ENCODE assay signal across 8 cellular contexts in the genomic region with DNA sequence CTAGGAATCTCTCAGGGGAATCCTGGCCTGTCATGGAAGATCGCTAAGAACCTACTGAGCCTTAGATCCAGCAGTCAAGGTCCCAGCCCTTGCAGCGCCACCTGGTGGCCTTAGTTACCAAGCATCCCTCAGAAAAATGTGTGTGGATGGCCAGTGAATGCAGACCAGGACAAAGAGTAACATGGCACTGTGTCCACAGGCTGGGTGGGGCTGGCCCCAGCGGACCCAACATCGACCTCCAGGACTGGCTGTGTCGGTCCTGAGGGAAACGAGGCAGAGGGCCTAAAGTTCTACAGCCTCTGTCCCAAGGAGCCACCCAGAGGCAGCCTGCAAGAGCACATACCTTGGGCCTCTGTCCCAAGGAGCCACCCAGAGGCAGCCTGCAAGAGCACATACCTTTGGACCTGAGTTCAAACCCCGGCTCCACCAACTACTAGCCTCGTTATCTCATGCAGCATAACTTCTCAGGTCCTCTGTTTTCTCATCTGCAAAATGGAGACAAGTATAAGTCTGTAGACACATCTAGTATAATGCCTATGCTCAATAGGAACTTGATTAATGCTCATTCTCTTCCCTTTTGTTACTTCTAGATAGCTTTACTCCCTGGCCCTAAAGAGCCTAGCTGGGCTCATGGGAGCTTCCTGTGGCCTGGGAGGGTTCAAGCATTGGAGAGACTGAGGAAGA. TPM values are rescaled to one million over a fixed set of nuclear protein-coding genes. Genes with fewer than 3 reads are reported as not detected.
DNase-seq lines count a peak whose midpoint lies in the region; ATAC-seq and TF ChIP-seq lines count a peak whose summit lies in the region.

No MANE protein-coding gene starts in this region.

- H3K27ac Mint-ChIP-seq in naive thymus-derived CD8-positive, alpha-beta T cell = peak overlapping the region; percentile 83 to 97 (median 95)
- no peak overlapping the region for H3K27ac Mint-ChIP-seq in stimulated activated naive B cell treated with anti-CD40 and anti-IgM and Interleukin-4, amounts not matched to agents 10 μg/mL and 1 μg/mL and 100 μg/mL, for 72 hours

- peak overlapping the region in 6 of 10 donors; percentile 15 to 73 (median 53) for H3K4me3 Mint-ChIP-seq in naive thymus-derived CD8-positive, alpha-beta T cell
- no peak overlapping the region for H3K4me3 Mint-ChIP-seq in stimulated activated naive B cell treated with anti-CD40 and anti-IgM and Interleukin-4, amounts not matched to agents 10 μg/mL and 1 μg/mL and 100 μg/mL, for 72 hours

- H3K79me2 ChIP-seq in OCI-LY7 (ENCODE audit: insufficient read depth, low read depth, low read length) = no peaks in the 10 kb centered on the region

- no peak overlapping the region for H2AFZ ChIP-seq in OCI-LY7 (ENCODE audit: low read length)

- no peaks in the 10 kb centered on the region for H3K27me3 ChIP-seq in esophagus squamous epithelium

- H3K9me3 Mint-ChIP-seq in naive thymus-derived CD8-positive, alpha-beta T cell = no peaks in the 10 kb centered on the region
- peaks cover 0 to 2% of the 10 kb centered on the region in 2 donors for H3K9me3 Mint-ChIP-seq in stimulated activated naive B cell treated with anti-CD40 and anti-IgM and Interleukin-4, amounts not matched to agents 10 μg/mL and 1 μg/mL and 100 μg/mL, for 72 hours

- TF ChIP-seq CTCF in OCI-LY7 (conservative IDR thresholded peaks at IDR 0.05; ENCODE audit: low read length) = peak; percentile 99
- TF ChIP-seq CTCF in esophagus squamous epithelium (IDR thresholded peaks at IDR 0.05) = peak; percentile 43 to 87 (median 85)

- no peak overlapping the region for H3K27ac ChIP-seq in OCI-LY7 (ENCODE audit: low read depth, low read length, poor library complexity, severe bottlenecking)
- no peak overlapping the region for H3K27ac ChIP-seq in esophagus squamous epithelium

- no peaks in the 10 kb centered on the region for H3K9me2 ChIP-seq in OCI-LY7 (ENCODE audit: insufficient read depth, low read length)

- H3K4me1 ChIP-seq in OCI-LY7 (ENCODE audit: insufficient read depth, low read length, poor library complexity, severe bottlenecking) (peaks cover 20% of the 10 kb centered on the region), esophagus squamous epithelium (peaks cover 0 to 37% (median 9%) of the 10 kb centered on the region in 3 donors)

- H3K36me3 Mint-ChIP-seq in naive thymus-derived CD8-positive, alpha-beta T cell = no peaks in the 10 kb centered on the region
- H3K36me3 Mint-ChIP-seq in stimulated activated naive B cell treated with anti-CD40 and anti-IgM and Interleukin-4, amounts not matched to agents 10 μg/mL and 1 μg/mL and 100 μg/mL, for 72 hours = no peaks in the 10 kb centered on the region

- whole genome bisulfite sequencing in esophagus squamous epithelium, 2 donors = 27 to 48% methylated on average over 6 of the region's 8 CpGs

- no peaks in the 10 kb centered on the region for H3K9me3 ChIP-seq in OCI-LY7 (ENCODE audit: low read length)
- H3K9me3 ChIP-seq in esophagus squamous epithelium = no peaks in the 10 kb centered on the region

- peaks cover 40 to 80% (median 74%) of the 10 kb centered on the region in 4 donors for H3K4me1 Mint-ChIP-seq in naive thymus-derived CD8-positive, alpha-beta T cell
- peaks cover 54 to 78% of the 10 kb centered on the region in 2 donors for H3K4me1 Mint-ChIP-seq in stimulated activated naive B cell treated with anti-CD40 and anti-IgM and Interleukin-4, amounts not matched to agents 10 μg/mL and 1 μg/mL and 100 μg/mL, for 72 hours

- DNase-seq in COLO829 (ENCODE audit: low spot score) (peak; percentile 56), OCI-LY7 (ENCODE audit: low spot score) (peak; percentile 75), activated T-cell treated with anti-CD3 and anti-CD28 coated beads for 1 hour (ENCODE audit: low read depth) (peak; percentile 69), esophagus squamous epithelium (lab: John Stamatoyannopoulos, UW) (peak; percentile 11)
- DNase-seq in naive thymus-derived CD8-positive, alpha-beta T cell = peak; percentile 37 to 78 (median 64)
- DNase-seq in stimulated activated naive B cell treated with anti-CD40 and anti-IgM and Interleukin-4, amounts not matched to agents 10 μg/mL and 1 μg/mL and 100 μg/mL, for 72 hours = peak; percentile 53

- no peak for TF ChIP-seq EP300 in Ishikawa (IDR thresholded peaks at IDR 0.05; ENCODE audit: borderline replicate concordance)

- H3K27me3 Mint-ChIP-seq in naive thymus-derived CD8-positive, alpha-beta T cell = no peaks in the 10 kb centered on the region
- peaks cover 0 to 10% of the 10 kb centered on the region in 2 donors for H3K27me3 Mint-ChIP-seq in stimulated activated naive B cell treated with anti-CD40 and anti-IgM and Interleukin-4, amounts not matched to agents 10 μg/mL and 1 μg/mL and 100 μg/mL, for 72 hours

- CTCF ChIA-PET in OCI-LY7 (lab: Charles Lee; ENCODE audit: unreplicated experiment) = interaction anchor here (1.0 kb wide), 1 partner anchor 119 kb away, joined by 4 read pairs; no protein-coding TSS in a partner anchor

- no TSS peak for BruUV-seq in OCI-LY7 (replicated peaks; lab: Mats Ljungman, UMichigan)

- no peak for TF ChIP-seq POLR2A in esophagus squamous epithelium (IDR thresholded peaks at IDR 0.05)

- no peak for ATAC-seq in naive thymus-derived CD8-positive, alpha-beta T cell
- ATAC-seq in stimulated activated naive B cell treated with anti-CD40 and anti-IgM and Interleukin-4, amounts not matched to agents 10 μg/mL and 1 μg/mL and 100 μg/mL, for 72 hours (replicated peaks) = peak; percentile 45 to 52
- no peak for ATAC-seq in GM21381 (IDR thresholded peaks at IDR 0.05; ENCODE audit: unreplicated experiment)

- no peaks in the 10 kb centered on the region for H3K36me3 ChIP-seq in OCI-LY7 (ENCODE audit: insufficient read depth, low read length)
- no peaks in the 10 kb centered on the region for H3K36me3 ChIP-seq in esophagus squamous epithelium

- POLR2A ChIA-PET in OCI-LY7 (lab: Charles Lee) = interaction anchor here (0.6 kb wide), 1 partner anchor 426 kb away, joined by 4 read pairs; no protein-coding TSS in a partner anchor
- POLR2A ChIA-PET in naive thymus-derived CD8-positive, alpha-beta T cell (lab: Charles Lee) = interaction anchor here (0.5 to 3.0 kb wide), 6 partner anchors 10 to 139 kb away, joined by 3 to 17 read pairs (median 4); no protein-coding TSS in a partner anchor

- intact Hi-C loops in OCI-LY7 (cut with micrococcal nuclease; ENCODE audit: unreplicated experiment) (loop anchor here (1.0 to 10.0 kb wide), 5 partner anchors 58 to 426 kb away; a partner anchor contains a TSS), esophagus squamous epithelium (cut with DNase I) (loop anchor here (5.0 kb wide), 1 partner anchor 139 kb away; no protein-coding TSS in a partner anchor)

- H4K20me1 ChIP-seq in OCI-LY7 (ENCODE audit: insufficient read depth, low read length) = no peaks in the 10 kb centered on the region

- H3K4me3 ChIP-seq in OCI-LY7 (ENCODE audit: low read depth, low read length, poor library complexity, severe bottlenecking) = no peak overlapping the region
- no peak overlapping the region for H3K4me3 ChIP-seq in esophagus squamous epithelium

- peak; percentile 83 for TF ChIP-seq RAD21 in Ishikawa (IDR thresholded peaks at IDR 0.05; ENCODE audit: low read depth)

- no peak overlapping the region for H3K4me2 ChIP-seq in OCI-LY7 (ENCODE audit: low read length)

TF ChIP-seq in Ishikawa, 13 proteins besides CTCF, POLR2A, EP300 and RAD21 (continues in another document):
- TF ChIP-seq EGR1 (IDR thresholded peaks at IDR 0.05) (no peak), CREB1 (IDR thresholded peaks at IDR 0.05; ENCODE audit: low read depth) (no peak), NFIC (IDR thresholded peaks at IDR 0.05) (no peak), TCF12 (IDR thresholded peaks at IDR 0.05; ENCODE audit: low read depth) (no peak), FOXM1 (IDR thresholded peaks at IDR 0.05; ENCODE audit: borderline replicate concordance, low read depth) (no peak), TAF1 (IDR thresholded peaks at IDR 0.05; ENCODE audit: low read depth) (no peak), CEBPB (IDR thresholded peaks at IDR 0.05) (no peak), TEAD4 (IDR thresholded peaks at IDR 0.05) (peak; percentile 55; the same call in 1 of the 2 replicates), ZBTB7A (IDR thresholded peaks at IDR 0.05; ENCODE audit: low read depth) (no peak)
- TF ChIP-seq, protein P1, sequence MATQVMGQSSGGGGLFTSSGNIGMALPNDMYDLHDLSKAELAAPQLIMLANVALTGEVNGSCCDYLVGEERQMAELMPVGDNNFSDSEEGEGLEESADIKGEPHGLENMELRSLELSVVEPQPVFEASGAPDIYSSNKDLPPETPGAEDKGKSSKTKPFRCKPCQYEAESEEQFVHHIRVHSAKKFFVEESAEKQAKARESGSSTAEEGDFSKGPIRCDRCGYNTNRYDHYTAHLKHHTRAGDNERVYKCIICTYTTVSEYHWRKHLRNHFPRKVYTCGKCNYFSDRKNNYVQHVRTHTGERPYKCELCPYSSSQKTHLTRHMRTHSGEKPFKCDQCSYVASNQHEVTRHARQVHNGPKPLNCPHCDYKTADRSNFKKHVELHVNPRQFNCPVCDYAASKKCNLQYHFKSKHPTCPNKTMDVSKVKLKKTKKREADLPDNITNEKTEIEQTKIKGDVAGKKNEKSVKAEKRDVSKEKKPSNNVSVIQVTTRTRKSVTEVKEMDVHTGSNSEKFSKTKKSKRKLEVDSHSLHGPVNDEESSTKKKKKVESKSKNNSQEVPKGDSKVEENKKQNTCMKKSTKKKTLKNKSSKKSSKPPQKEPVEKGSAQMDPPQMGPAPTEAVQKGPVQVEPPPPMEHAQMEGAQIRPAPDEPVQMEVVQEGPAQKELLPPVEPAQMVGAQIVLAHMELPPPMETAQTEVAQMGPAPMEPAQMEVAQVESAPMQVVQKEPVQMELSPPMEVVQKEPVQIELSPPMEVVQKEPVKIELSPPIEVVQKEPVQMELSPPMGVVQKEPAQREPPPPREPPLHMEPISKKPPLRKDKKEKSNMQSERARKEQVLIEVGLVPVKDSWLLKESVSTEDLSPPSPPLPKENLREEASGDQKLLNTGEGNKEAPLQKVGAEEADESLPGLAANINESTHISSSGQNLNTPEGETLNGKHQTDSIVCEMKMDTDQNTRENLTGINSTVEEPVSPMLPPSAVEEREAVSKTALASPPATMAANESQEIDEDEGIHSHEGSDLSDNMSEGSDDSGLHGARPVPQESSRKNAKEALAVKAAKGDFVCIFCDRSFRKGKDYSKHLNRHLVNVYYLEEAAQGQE (IDR thresholded peaks at IDR 0.05; ENCODE audit: low read depth) = no peak
- TF ChIP-seq, protein P2, sequence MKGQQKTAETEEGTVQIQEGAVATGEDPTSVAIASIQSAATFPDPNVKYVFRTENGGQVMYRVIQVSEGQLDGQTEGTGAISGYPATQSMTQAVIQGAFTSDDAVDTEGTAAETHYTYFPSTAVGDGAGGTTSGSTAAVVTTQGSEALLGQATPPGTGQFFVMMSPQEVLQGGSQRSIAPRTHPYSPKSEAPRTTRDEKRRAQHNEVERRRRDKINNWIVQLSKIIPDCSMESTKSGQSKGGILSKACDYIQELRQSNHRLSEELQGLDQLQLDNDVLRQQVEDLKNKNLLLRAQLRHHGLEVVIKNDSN (IDR thresholded peaks at IDR 0.05) = no peak

RNA-seq across cellular contexts. Expression of a gene that starts 57.5 kb away (rescaled TPM):
- total RNA-seq in OCI-LY7 (2014; rRNA removed; shearing (Covaris generic)) = 53.2 and 55.9 TPM in 2 replicates
- total RNA-seq in OCI-LY7 (2022) = 70.0 and 71.5 TPM in 2 replicates
- 10 to 100 TPM; 41.7 to 69.2 (median 59.0) TPM for total RNA-seq in esophagus squamous epithelium
- 100 to 1,000 TPM; 147 to 162 TPM for total RNA-seq in naive thymus-derived CD8-positive, alpha-beta T cell
- polyA plus RNA-seq in naive thymus-derived CD8-positive, alpha-beta T cell = 10 to 100 TPM; 23.1 to 41.0 (median 38.9) TPM

Comparison
In these comparisons a context has a peak if more than half of its experiments do, and no peak if none do; other contexts are left out.
1. DNase-seq: peak in every context shown above with its lines; median percentile 75 in OCI-LY7; 69 in activated T-cell treated with anti-CD3 and anti-CD28 coated beads for 1 hour; 64 in naive thymus-derived CD8-positive, alpha-beta T cell; 56 in COLO829; 53 in stimulated activated naive B cell treated with anti-CD40 and anti-IgM and Interleukin-4, amounts not matched to agents 10 μg/mL and 1 μg/mL and 100 μg/mL, for 72 hours; 11 in esophagus squamous epithelium.
2. ATAC-seq: peak in stimulated activated naive B cell treated with anti-CD40 and anti-IgM and Interleukin-4, amounts not matched to agents 10 μg/mL and 1 μg/mL and 100 μg/mL, for 72 hours (2 of 2); none in naive thymus-derived CD8-positive, alpha-beta T cell (0 of 2) and GM21381 (single experiment).
3. H3K4me3 Mint-ChIP-seq: peak in naive thymus-derived CD8-positive, alpha-beta T cell (6 of 10); none in stimulated activated naive B cell treated with anti-CD40 and anti-IgM and Interleukin-4, amounts not matched to agents 10 μg/mL and 1 μg/mL and 100 μg/mL, for 72 hours (0 of 2).